1 cellular context compared by ENCODE assay signal in genomic region chr4:687048-687974, GRCh38.
TF ChIP-seq lines count a peak whose summit lies in the region.

No MANE protein-coding gene starts in this region.

TF ChIP-seq in A549, 52 proteins besides CTCF, POLR2A, EP300 and RAD21 (continued from another document):
- TF ChIP-seq PBX3 (IDR thresholded peaks at IDR 0.05) (no peak), EHF (CRISPR knock-in tag; IDR thresholded peaks at IDR 0.05) (no peak), CBX2 (IDR thresholded peaks at IDR 0.05; ENCODE audit: borderline replicate concordance, low read depth) (no peak), ESRRA (IDR thresholded peaks at IDR 0.05; ENCODE audit: borderline replicate concordance, low read length) (peak; percentile 75), BHLHE40 (IDR thresholded peaks at IDR 0.05; ENCODE audit: low read depth, low read length) (no peak), TP53 (CRISPR knock-in tag; IDR thresholded peaks at IDR 0.05) (no peak), E2F6 (IDR thresholded peaks at IDR 0.05; ENCODE audit: borderline replicate concordance, low read depth) (0 out of 2 replicates have a peak, but pooled peaks have one; percentile 15), CEBPB (IDR thresholded peaks at IDR 0.05) (peak; percentile 7 to 44; a peak in 2 of 4 replicates), ZNF302 (CRISPR knock-in tag; IDR thresholded peaks at IDR 0.05) (no peak), ELK1 (IDR thresholded peaks at IDR 0.05; ENCODE audit: low read depth, low read length) (no peak), FOSB (CRISPR knock-in tag; IDR thresholded peaks at IDR 0.05) (no peak), JUN (IDR thresholded peaks at IDR 0.05) (peak in 1 of 2 experiments; percentile 46; a peak in 2 of 5 replicates), HOXB5 (CRISPR knock-in tag; IDR thresholded peaks at IDR 0.05) (no peak), FOXS1 (CRISPR knock-in tag; IDR thresholded peaks at IDR 0.05) (no peak), FOSL2 (IDR thresholded peaks at IDR 0.05) (0 out of 2 replicates have a peak, but pooled peaks have one; percentile 5), FOSL2 (CRISPR knock-in tag; IDR thresholded peaks at IDR 0.05) (peak; percentile 68), ZC3H11A (IDR thresholded peaks at IDR 0.05) (no peak), NR3C1 (IDR thresholded peaks at IDR 0.05) (no peak), ZFP36 (IDR thresholded peaks at IDR 0.05; ENCODE audit: borderline replicate concordance, partially characterized antibody) (no peak), GATA3 (IDR thresholded peaks at IDR 0.05; ENCODE audit: borderline replicate concordance) (no peak), HOXA7 (CRISPR knock-in tag; IDR thresholded peaks at IDR 0.05) (no peak), ATOH8 (CRISPR knock-in tag; IDR thresholded peaks at IDR 0.05; ENCODE audit: low read depth) (no peak), MAFK (IDR thresholded peaks at IDR 0.05; ENCODE audit: partially characterized antibody) (no peak), KDM1A (IDR thresholded peaks at IDR 0.05; ENCODE audit: low read depth) (no peak), MAX (IDR thresholded peaks at IDR 0.05) (no peak; the same call in 1 of the 2 replicates), ZSCAN20 (CRISPR knock-in tag; IDR thresholded peaks at IDR 0.05) (no peak), USF2 (IDR thresholded peaks at IDR 0.05) (no peak), CHD4 (IDR thresholded peaks at IDR 0.05; ENCODE audit: borderline replicate concordance) (no peak), BCL3 (IDR thresholded peaks at IDR 0.05) (no peak), PHF8 (IDR thresholded peaks at IDR 0.05; ENCODE audit: borderline replicate concordance, low read depth) (no peak), NFE2L2 (conservative IDR thresholded peaks at IDR 0.05; ENCODE audit: low read length) (no peak), CBX8 (IDR thresholded peaks at IDR 0.05) (no peak), HEYL (CRISPR knock-in tag; IDR thresholded peaks at IDR 0.05) (no peak), JUNB (IDR thresholded peaks at IDR 0.05) (no peak), HMGXB4 (CRISPR knock-in tag; IDR thresholded peaks at IDR 0.05; ENCODE audit: borderline replicate concordance) (no peak), RFX5 (IDR thresholded peaks at IDR 0.05) (no peak), RCOR1 (IDR thresholded peaks at IDR 0.05; ENCODE audit: low read depth, low read length) (no peak)
